In the genomic region with DNA sequence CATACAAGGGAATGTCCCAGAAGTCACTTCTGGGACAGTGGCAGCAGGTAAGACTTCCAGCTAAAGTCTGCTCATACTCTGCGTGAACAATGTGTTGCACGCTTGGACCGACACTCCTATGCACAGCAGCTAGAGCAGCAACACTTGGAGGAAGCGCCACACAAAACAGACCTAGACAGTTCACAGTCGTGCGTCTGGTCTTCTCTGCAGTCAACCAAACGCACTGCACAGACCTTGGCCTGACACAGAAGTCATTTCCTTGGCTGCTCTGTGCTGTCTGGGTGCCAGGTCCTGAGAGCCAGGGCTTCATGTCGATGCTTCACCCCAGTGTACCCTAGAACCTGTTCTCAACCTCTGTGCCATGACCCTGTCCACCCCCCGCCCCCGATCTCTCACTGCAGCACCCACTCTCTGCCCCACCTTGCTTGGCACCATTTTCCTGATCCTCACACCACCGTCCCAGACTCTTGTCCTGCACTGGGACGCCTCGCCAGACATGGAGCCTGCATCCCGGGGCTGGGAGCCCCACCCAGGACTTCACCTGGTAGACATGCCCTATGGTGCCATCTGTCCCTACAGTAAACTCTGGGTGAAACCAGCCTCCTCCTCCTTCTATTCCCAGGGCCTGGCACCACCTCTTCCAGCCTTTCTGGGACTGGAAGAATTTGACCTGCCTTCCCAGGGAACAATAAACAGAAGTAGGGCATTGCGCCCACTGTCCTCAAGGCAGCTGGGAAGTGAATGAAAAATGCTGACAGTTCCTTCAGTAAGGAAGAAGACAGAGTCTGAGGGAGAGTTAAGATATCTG, we compare ENCODE assay signal across 10 cellular contexts. TPM values are rescaled to one million over a fixed set of nuclear protein-coding genes. Genes with fewer than 3 reads are reported as not detected.
DNase-seq lines count a peak whose midpoint lies in the region; ATAC-seq lines count a peak whose summit lies in the region.
"Had no signal": no experiment of that assay in that cellular context is flagged by ENCODE, and none has a peak within 500 bp of the region (broad histone marks: within the 10 kb centered on the region; RNA-seq: fewer than 3 reads in every experiment).

No MANE protein-coding gene starts in this region.

- peaks cover 0 to 10% (median 6%) of the 10 kb centered on the region in 3 donors for H3K27me3 Mint-ChIP-seq in immature natural killer cell (ENCODE audit: low read depth in 3 of 3)
- H3K27me3 Mint-ChIP-seq in stimulated activated naive CD8-positive, alpha-beta T cell treated with anti-CD3 and anti-CD28 coated beads, Interleukin-15, Interleukin-2, amounts not matched to agents 100 ng/mL and 50 ng/mL, for 24 hours: peaks cover 6% of the 10 kb centered on the region

- no peak for ATAC-seq in HG02763 (IDR thresholded peaks at IDR 0.05; ENCODE audit: unreplicated experiment)

- H3K27ac Mint-ChIP-seq in immature natural killer cell: peak overlapping the region; percentile 96 to 99 (median 98)
- H3K27ac Mint-ChIP-seq in stimulated activated naive CD8-positive, alpha-beta T cell treated with anti-CD3 and anti-CD28 coated beads, Interleukin-15, Interleukin-2, amounts not matched to agents 100 ng/mL and 50 ng/mL, for 24 hours: peak overlapping the region; percentile 88

- no peaks in the 10 kb centered on the region for H3K9me3 Mint-ChIP-seq in immature natural killer cell
- no peaks in the 10 kb centered on the region for H3K9me3 Mint-ChIP-seq in stimulated activated naive CD8-positive, alpha-beta T cell treated with anti-CD3 and anti-CD28 coated beads, Interleukin-15, Interleukin-2, amounts not matched to agents 100 ng/mL and 50 ng/mL, for 24 hours

- peaks cover 10 to 21% (median 20%) of the 10 kb centered on the region in 3 donors for H3K36me3 Mint-ChIP-seq in immature natural killer cell
- peaks cover 48% of the 10 kb centered on the region for H3K36me3 Mint-ChIP-seq in stimulated activated naive CD8-positive, alpha-beta T cell treated with anti-CD3 and anti-CD28 coated beads, Interleukin-15, Interleukin-2, amounts not matched to agents 100 ng/mL and 50 ng/mL, for 24 hours (ENCODE audit: low read depth)

- DNase-seq in MV-4-11 (lab: John Stamatoyannopoulos, UW): peak; percentile 15
- peak; percentile 36 for DNase-seq in activated naive CD4-positive, alpha-beta T cell treated with Interleukin-2 at 50 U/mL for 16 hours
- peak; percentile 38 to 61 (median 42) for DNase-seq in immature natural killer cell
- DNase-seq in NCI-H146 (lab: John Stamatoyannopoulos, UW): no peak
- DNase-seq in 8988T: no peak
- DNase-seq in A172 (ENCODE audit: low spot score): no peak
- DNase-seq: mammary epithelial cell, NCI-H1436 had no signal

- H3K4me3 Mint-ChIP-seq in immature natural killer cell: peak overlapping the region; percentile 89 to 96 (median 93)
- peak overlapping the region; percentile 89 for H3K4me3 Mint-ChIP-seq in stimulated activated naive CD8-positive, alpha-beta T cell treated with anti-CD3 and anti-CD28 coated beads, Interleukin-15, Interleukin-2, amounts not matched to agents 100 ng/mL and 50 ng/mL, for 24 hours

- H3K4me1 Mint-ChIP-seq in immature natural killer cell: peaks cover 72 to 77% of the 10 kb centered on the region in 2 donors
- peaks cover 69% of the 10 kb centered on the region for H3K4me1 Mint-ChIP-seq in stimulated activated naive CD8-positive, alpha-beta T cell treated with anti-CD3 and anti-CD28 coated beads, Interleukin-15, Interleukin-2, amounts not matched to agents 100 ng/mL and 50 ng/mL, for 24 hours (ENCODE audit: low read depth)

RNA-seq across cellular contexts. Expression of a gene that starts 3.1 kb away (rescaled TPM):
- 10 to 100 TPM in 1 of 3 donors, 1 to 10 TPM in 2; 2.4 to 17.4 (median 7.3) TPM for polyA plus RNA-seq in immature natural killer cell
- not detected in 2 replicates for total RNA-seq in A172 (2014; rRNA removed; shearing (Covaris generic))
- polyA plus RNA-seq: mammary epithelial cell had no signal

Comparison
In these comparisons a context has a peak if more than half of its experiments do, and no peak if none do; other contexts are left out.
1. DNase-seq: peak in MV-4-11 (single experiment), activated naive CD4-positive, alpha-beta T cell treated with Interleukin-2 at 50 U/mL for 16 hours (single experiment) and immature natural killer cell (3 of 3); none in NCI-H146 (single experiment), 8988T (single experiment) and A172 (single experiment).